In the genomic region with DNA sequence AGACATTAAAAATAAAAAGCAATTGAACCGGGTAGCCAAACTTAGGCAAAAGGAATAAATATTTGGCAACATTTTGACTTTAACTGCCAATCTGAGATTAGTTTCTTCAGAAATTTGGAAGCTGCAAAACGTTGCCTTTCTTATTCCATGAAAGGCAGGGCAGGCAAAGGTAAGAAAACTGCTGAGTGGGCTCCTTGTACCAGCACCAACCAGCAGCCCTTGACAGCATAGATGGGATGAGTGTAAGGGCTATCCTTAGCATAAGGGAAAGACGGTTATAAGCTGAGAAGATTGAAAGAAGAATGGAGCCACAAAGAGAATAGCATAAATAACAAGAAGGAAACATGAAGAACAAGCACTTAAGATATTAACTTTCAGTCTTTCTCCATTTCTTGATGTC, we compare ENCODE assay signal across 18 cellular contexts. TPM values are rescaled to one million over a fixed set of nuclear protein-coding genes. Genes with fewer than 3 reads are reported as not detected.
A peak's percentile ranks its signal among the peaks of the same experiment; 100 is the strongest.
DNase-seq lines count a peak whose midpoint lies in the region; ATAC-seq, FAIRE-seq and TF ChIP-seq lines count a peak whose summit lies in the region.
"Had no signal": no experiment of that assay in that cellular context is flagged by ENCODE, and none has a peak within 500 bp of the region (broad histone marks: within the 10 kb centered on the region; RNA-seq: fewer than 3 reads in every experiment).

No MANE protein-coding gene starts in this region.

- in situ Hi-C loops in HepG2 (cut with HindIII; ENCODE audit: extremely low pct_ligation_motif_present, low pct_unique_long_range_greater_than_20kb) (no loop called here), GM12878 (cut with MboI) (no loop called here), brain microvascular endothelial cell (cut with HindIII; ENCODE audit: low pct_ligation_motif_present, low sequenced_read_pairs) (no loop called here)

- WGBS in HepG2 (ENCODE audit: low lambda C conversion rate) = 84% methylated on average over 3 of the region's 3 CpGs
- WGBS in right lobe of liver (ENCODE audit: insufficient coverage, low coverage, low lambda C conversion rate, missing lambda C conversion rate) = 66% methylated on average over 3 of the region's 3 CpGs
- WGBS in GM12878 (ENCODE audit: insufficient coverage, insufficient replicate concordance, low lambda C conversion rate, missing lambda C conversion rate) = 60% methylated on average over 3 of the region's 3 CpGs

- H4K20me1 ChIP-seq in HepG2 (ENCODE audit: insufficient read depth, low read length) (no peaks in the 10 kb centered on the region), GM12878 (ENCODE audit: control insufficient read depth, insufficient read depth) (no peaks in the 10 kb centered on the region)

- BruUV-seq in HepG2 (replicated peaks; lab: Mats Ljungman, UMichigan) = no TSS peak
- TSS peak; percentile 25 for BruUV-seq in GM12878 (replicated peaks; lab: Mats Ljungman, UMichigan)

- no peak overlapping the region for H3K27ac ChIP-seq in HepG2 (ENCODE audit: extremely low read length, insufficient read depth, low read length)
- H3K27ac ChIP-seq in right lobe of liver = no peak overlapping the region
- H3K27ac ChIP-seq in GM12878 (ENCODE audit: control insufficient read depth, insufficient read depth) = no peak overlapping the region
- H3K27ac ChIP-seq in brain microvascular endothelial cell = no peak overlapping the region
- H3K27ac ChIP-seq: body of pancreas had no signal

- H3K27me3 ChIP-seq in HepG2 (ENCODE audit: control insufficient read depth in 1 of 2, insufficient read depth in 2 of 2, low read length in 2 of 2) (no peaks in the 10 kb centered on the region), right lobe of liver (no peaks in the 10 kb centered on the region), GM12878 (replicated peaks in 1 of 2; ENCODE audit: control insufficient read depth in 2 of 2, insufficient read depth in 2 of 2, low read length in 1 of 2) (no peaks in the 10 kb centered on the region), brain microvascular endothelial cell (replicated peaks) (no peaks in the 10 kb centered on the region)
- H3K27me3 ChIP-seq: body of pancreas had no signal

- H3K36me3 ChIP-seq in HepG2 (replicated peaks in 1 of 2; ENCODE audit: control insufficient read depth in 1 of 2, insufficient read depth in 2 of 2, low read length in 2 of 2) = peaks cover 18 to 76% of the 10 kb centered on the region in 2 experiments
- peaks cover 0 to 71% (median 27%) of the 10 kb centered on the region in 4 donors for H3K36me3 ChIP-seq in right lobe of liver
- H3K36me3 ChIP-seq in GM12878 (ENCODE audit: control insufficient read depth in 2 of 2, insufficient read depth in 2 of 2, low read length in 1 of 2) = peaks cover 9 to 43% of the 10 kb centered on the region in 2 experiments
- H3K36me3 ChIP-seq in brain microvascular endothelial cell (replicated peaks) = peaks cover 82% of the 10 kb centered on the region

- TF ChIP-seq RAD21 in HepG2 (CRISPR knock-in tag; IDR thresholded peaks at IDR 0.05) (no peak), GM12878 (IDR thresholded peaks at IDR 0.05; ENCODE audit: insufficient read depth, low read depth, low read length) (no peak)

- no peaks in the 10 kb centered on the region for H3K27me3 Mint-ChIP-seq in nephron progenitor cell (ENCODE audit: low read depth, poor library complexity)

- peaks cover 64% of the 10 kb centered on the region for H3K36me3 Mint-ChIP-seq in nephron progenitor cell (ENCODE audit: low read depth)

- H3K9me3 ChIP-seq in HepG2 (ENCODE audit: low read length) (no peaks in the 10 kb centered on the region), right lobe of liver (no peaks in the 10 kb centered on the region), GM12878 (replicated peaks; ENCODE audit: control insufficient read depth, insufficient read depth, low read length) (no peaks in the 10 kb centered on the region)
- H3K9me3 ChIP-seq: body of pancreas, SK-N-SH had no signal

- ATAC-seq in HepG2 = no peak
- ATAC-seq in right lobe of liver = no peak
- no peak for ATAC-seq in GM12878
- ATAC-seq: activated CD4-positive, CD25-positive, alpha-beta regulatory T cell treated with anti-CD3 and anti-CD28 coated beads, Interleukin-2, amount 50 U/mL, for 24 hours; body of pancreas; HCT116 had no signal

- no peaks in the 10 kb centered on the region for H3K9me3 Mint-ChIP-seq in nephron progenitor cell
- H3K9me3 Mint-ChIP-seq: activated T-helper 2 cell treated with anti-CD3 and anti-CD28 coated beads, Interferon-gamma antibody, Interleukin-2, Interleukin-4, amounts not matched to agents 10 μg/mL and 5 μg/mL and 100 μg/mL, durations not matched to agents 14 hours and 24 hours and 36 hours; CD14-positive monocyte had no signal

- no peak for FAIRE-seq in HepG2 (lab: Jason Lieb, UNC)
- no peak for FAIRE-seq in GM12878 (lab: Jason Lieb, UNC)

- intact Hi-C loops in HepG2 (cut with micrococcal nuclease; ENCODE audit: unreplicated experiment) (no loop called here), right lobe of liver (cut with DNase I) (loop anchor here in 1 of 2 donors (10.0 kb wide), 1 partner anchor 113 kb away; no protein-coding TSS in a partner anchor), GM12878 (cut with micrococcal nuclease; ENCODE audit: unreplicated experiment) (loop anchor here (10.0 kb wide), 1 partner anchor 973 kb away; a partner anchor contains a TSS)

- no peak overlapping the region for H3K4me2 ChIP-seq in HepG2 (ENCODE audit: low read depth, low read length)
- no peak overlapping the region for H3K4me2 ChIP-seq in GM12878 (ENCODE audit: control insufficient read depth, insufficient read depth)
- H3K4me2 ChIP-seq: SK-N-SH had no signal

- H3K79me2 ChIP-seq in HepG2 (ENCODE audit: insufficient read depth, low read length) (no peaks in the 10 kb centered on the region), GM12878 (ENCODE audit: control insufficient read depth, insufficient read depth, low read length) (no peaks in the 10 kb centered on the region)

- H3K9ac ChIP-seq in HepG2 (ENCODE audit: insufficient read depth, low read depth, low read length) (no peak overlapping the region), GM12878 (ENCODE audit: control insufficient read depth, insufficient read depth, low read length) (no peak overlapping the region)
- H3K9ac ChIP-seq: SK-N-SH had no signal

- H3K4me1 ChIP-seq in HepG2 (ENCODE audit: insufficient read depth, low read length) (no peaks in the 10 kb centered on the region), right lobe of liver (no peaks in the 10 kb centered on the region), GM12878 (ENCODE audit: control insufficient read depth, insufficient read depth, low read length) (peaks cover 10% of the 10 kb centered on the region)
- H3K4me1 ChIP-seq: body of pancreas had no signal

- no peak for TF ChIP-seq CTCF in HepG2 (CRISPR knock-in tag; IDR thresholded peaks at IDR 0.05)
- TF ChIP-seq CTCF in right lobe of liver (IDR thresholded peaks at IDR 0.05) = no peak
- TF ChIP-seq CTCF in GM12878 (IDR thresholded peaks at IDR 0.05 in 2 of 3, conservative IDR thresholded peaks at IDR 0.05 in 1 of 3; ENCODE audit: control insufficient read depth in 2 of 3, extremely low read depth in 1 of 3, insufficient read depth in 1 of 3, low read depth in 3 of 3, low read length in 3 of 3) = no peak
- no peak for TF ChIP-seq CTCF in nephron progenitor cell (IDR thresholded peaks at IDR 0.05)
- TF ChIP-seq CTCF in brain microvascular endothelial cell (IDR thresholded peaks at IDR 0.05; ENCODE audit: low read depth, low read length, missing control alignments) = no peak
- TF ChIP-seq CTCF in GM10266 (IDR thresholded peaks at IDR 0.05; ENCODE audit: control insufficient read depth, insufficient read depth, low read depth, missing control alignments) = no peak

- peaks cover 14% of the 10 kb centered on the region for H3K4me1 Mint-ChIP-seq in nephron progenitor cell
- H3K4me1 Mint-ChIP-seq: CD14-positive monocyte had no signal

- CTCF ChIA-PET in HepG2 (lab: Yijun Ruan, JAX; ENCODE audit: low intra/inter-chr PET ratio, low total read pairs) = no interaction called here
- CTCF ChIA-PET in GM12878 (lab: Yijun Ruan, JAX) = interaction anchor here (0.8 to 3.4 kb wide), 10 partner anchors 9 to 236 kb away, joined by 3 to 23 read pairs (median 4); no protein-coding TSS in a partner anchor

- H2AFZ ChIP-seq in HepG2 (ENCODE audit: low read length) (no peak overlapping the region), GM12878 (ENCODE audit: control insufficient read depth, low read depth, low read length) (no peak overlapping the region)

- no peak overlapping the region for H3K4me3 Mint-ChIP-seq in nephron progenitor cell
- H3K4me3 Mint-ChIP-seq: CD14-positive monocyte had no signal

- SMC1A ChIA-PET in GM12878 (lab: Charles Lee; ENCODE audit: uncharacterized antibody, unreplicated experiment) = interaction anchor here (1.3 to 3.8 kb wide), 5 partner anchors 12 to 235 kb away, joined by 3 to 23 read pairs (median 12); no protein-coding TSS in a partner anchor

- no peak for DNase-seq in HepG2 (ENCODE audit: low spot score)
- no peak for DNase-seq in right lobe of liver
- DNase-seq in GM12878 (ENCODE audit: low read depth, low spot score) = no peak
- DNase-seq in nephron progenitor cell = no peak
- no peak for DNase-seq in NCI-H82 treated with DMSO at 0.1 percent for 48 hours (lab: John Stamatoyannopoulos, UW; ENCODE audit: unreplicated experiment)
- DNase-seq in brain microvascular endothelial cell = no peak
- no peak for DNase-seq in GM10266 (ENCODE audit: extremely low spot score)
- DNase-seq: body of pancreas, cortex of kidney, Kasumi-1, kidney glomerular epithelial cell, NCI-H1930, NCI-H748 treated with DMSO at 0.1 percent for 48 hours, SK-N-SH had no signal

- H3K4me3 ChIP-seq in HepG2 (replicated peaks in 1 of 3; ENCODE audit: insufficient read depth in 1 of 3, low read depth in 2 of 3, low read length in 3 of 3) = no peak overlapping the region
- no peak overlapping the region for H3K4me3 ChIP-seq in right lobe of liver
- no peak overlapping the region for H3K4me3 ChIP-seq in GM12878
- no peak overlapping the region for H3K4me3 ChIP-seq in brain microvascular endothelial cell (ENCODE audit: low read depth, low read length)
- H3K4me3 ChIP-seq: body of pancreas had no signal

- POLR2A ChIA-PET in HepG2 (lab: Yijun Ruan, JAX) (no interaction called here), GM12878 (lab: Charles Lee) (interaction anchor here (0.5 to 1.2 kb wide), 2 partner anchors 22 to 630 kb away, joined by 3 read pairs; no protein-coding TSS in a partner anchor)

- TF ChIP-seq POLR2A in HepG2 (IDR thresholded peaks at IDR 0.05; ENCODE audit: insufficient read depth in 1 of 2, low read depth in 2 of 2, low read length in 2 of 2) (no peak), right lobe of liver (IDR thresholded peaks at IDR 0.05) (no peak), GM12878 (IDR thresholded peaks at IDR 0.05; ENCODE audit: low read depth, low read length) (no peak)

- H3K27ac Mint-ChIP-seq in nephron progenitor cell = peak overlapping the region; percentile 82

- RAD21 ChIA-PET in GM12878 (lab: Charles Lee; ENCODE audit: unreplicated experiment) = interaction anchor here (0.7 kb wide), 1 partner anchor 181 kb away, joined by 3 read pairs; no protein-coding TSS in a partner anchor

- TF ChIP-seq EP300 in HepG2 (IDR thresholded peaks at IDR 0.05; ENCODE audit: low read depth in 2 of 2, low read length in 2 of 2) = no peak
- TF ChIP-seq EP300 in HepG2 (CRISPR knock-in tag; IDR thresholded peaks at IDR 0.05; ENCODE audit: borderline replicate concordance) = no peak
- TF ChIP-seq EP300 in GM12878 (IDR thresholded peaks at IDR 0.05; ENCODE audit: borderline replicate concordance in 1 of 2, control insufficient read depth in 1 of 2, low read depth in 2 of 2, low read length in 2 of 2) = no peak

RNA-seq across cellular contexts. Expression of a gene that starts 28.6 kb away (rescaled TPM):
- 31.6 and 51.1 TPM in 2 replicates for total RNA-seq in HepG2 (2016; rRNA removed; fragmentation: Illumina TruSeq; extraction: Trizol)
- total RNA-seq in HepG2 (2016; cell fraction: cytosol; rRNA removed; fragmentation: Illumina TruSeq; extraction: Trizol; ENCODE audit: low read depth) = 3.0 and 3.7 TPM in 2 replicates
- 33.1 and 46.7 TPM in 2 replicates for total RNA-seq in HepG2 (2016; cell fraction: insoluble cytoplasmic fraction; rRNA removed; fragmentation: Illumina TruSeq; extraction: Trizol)
- total RNA-seq in HepG2 (2016; cell fraction: membrane; rRNA removed; fragmentation: Illumina TruSeq; extraction: Trizol) = 10.2 and 13.3 TPM in 2 replicates
- 23.1 and 30.8 TPM in 2 replicates for total RNA-seq in HepG2 (2016; cell fraction: nucleus; rRNA removed; fragmentation: Illumina TruSeq; extraction: Trizol)
- polyA plus RNA-seq in HepG2 (2011; rRNA removed) = 23.7 and 29.0 TPM in 2 replicates
- 12.2 and 18.6 TPM in 2 replicates for polyA plus RNA-seq in HepG2 (2011; cell fraction: cytosol; rRNA removed)
- polyA plus RNA-seq in HepG2 (2011; cell fraction: nucleus; rRNA removed) = 16.9 and 19.8 TPM in 2 replicates
- polyA plus RNA-seq in HepG2 (2012) = 23.2 and 28.6 TPM in 2 replicates
- 1.9 and 2.0 TPM in 2 replicates for polyA plus RNA-seq in HepG2 (2016; cell fraction: cytosol; fragmentation: Illumina TruSeq; extraction: Trizol; ENCODE audit: low read depth)
- polyA plus RNA-seq in HepG2 (2016; cell fraction: insoluble cytoplasmic fraction; fragmentation: Illumina TruSeq; extraction: Trizol; ENCODE audit: low read depth) = 42.8 and 44.8 TPM in 2 replicates
- polyA plus RNA-seq in HepG2 (2016; cell fraction: membrane; fragmentation: Illumina TruSeq; extraction: Trizol; ENCODE audit: low read depth) = 5.4 and 5.6 TPM in 2 replicates
- 31.0 and 32.0 TPM in 2 replicates for polyA plus RNA-seq in HepG2 (2016; cell fraction: nucleus; fragmentation: Illumina TruSeq; extraction: Trizol; ENCODE audit: insufficient read depth, low read depth)
- 19.8 and 58.2 TPM in 2 replicates for polyA minus RNA-seq in HepG2 (2011; rRNA and poly(A)+ RNA removed; ENCODE audit: low replicate concordance)
- 23.2 and 23.7 TPM in 2 replicates for polyA minus RNA-seq in HepG2 (2011; cell fraction: cytosol; rRNA and poly(A)+ RNA removed)
- polyA minus RNA-seq in HepG2 (2011; cell fraction: nucleus; rRNA and poly(A)+ RNA removed) = 43.5 and 43.8 TPM in 2 replicates
- 10 to 100 TPM; 16.2 to 22.4 (median 19.9) TPM for total RNA-seq in right lobe of liver
- total RNA-seq in GM12878 (2013; cell fraction: nucleolus; rRNA removed) = 54.6 and 57.6 TPM in 2 replicates
- 46.8 and 52.3 TPM in 2 replicates for total RNA-seq in GM12878 (2014; rRNA removed)
- 44.6 TPM in 2 replicates for total RNA-seq in GM12878 (2014; rRNA removed; fragmentation: Illumina TruSeq; extraction: Trizol)
- 46.7 and 48.6 TPM in 2 replicates for total RNA-seq in GM12878 (2021)
- polyA plus RNA-seq in GM12878 (2011; ENCODE audit: low read depth) = 23.9 TPM
- 83.4 and 108 TPM in 2 replicates for polyA plus RNA-seq in GM12878 (2011; rRNA removed)
- polyA plus RNA-seq in GM12878 (2011; cell fraction: cytosol; rRNA removed) = 35.1 and 42.3 TPM in 2 replicates
- polyA plus RNA-seq in GM12878 (2011; cell fraction: nucleus; rRNA removed) = 32.4 and 36.4 TPM in 2 replicates
- 25.1 and 33.0 TPM in 2 replicates for polyA plus RNA-seq in GM12878 (2012)
- polyA plus RNA-seq in GM12878 (2014; fragmentation: Illumina TruSeq; extraction: Trizol) = 70.9 and 96.8 TPM in 2 replicates
- polyA plus RNA-seq in GM12878 (2014; fragmentation: Nextera tagmentation; extraction: Ambion mirVana) = 10 to 100 TPM; 22.1 to 29.6 TPM
- 46.6 and 47.4 TPM in 2 replicates for polyA plus RNA-seq in GM12878 (2014; rRNA removed)
- 10 to 100 TPM; 72.4 to 72.9 TPM for polyA plus RNA-seq in GM12878 (2016; fragmentation: Nextera tagmentation; extraction: Ambion mirVana)
- 51.2 and 72.1 TPM in 2 replicates for polyA minus RNA-seq in GM12878 (2011; rRNA and poly(A)+ RNA removed)
- polyA minus RNA-seq in GM12878 (2011; cell fraction: cytosol; rRNA and poly(A)+ RNA removed) = 16.6 and 25.1 TPM in 2 replicates
- polyA minus RNA-seq in GM12878 (2011; cell fraction: nucleus; rRNA and poly(A)+ RNA removed) = 23.9 and 32.9 TPM in 2 replicates

RNA-seq across cellular contexts. Expression of a gene that starts 29.0 kb away (rescaled TPM):
- 79.1 and 129 TPM in 2 replicates for total RNA-seq in HepG2 (2016; rRNA removed; fragmentation: Illumina TruSeq; extraction: Trizol)
- total RNA-seq in HepG2 (2016; cell fraction: cytosol; rRNA removed; fragmentation: Illumina TruSeq; extraction: Trizol; ENCODE audit: low read depth) = 26.6 and 27.5 TPM in 2 replicates
- 75.9 and 131 TPM in 2 replicates for total RNA-seq in HepG2 (2016; cell fraction: insoluble cytoplasmic fraction; rRNA removed; fragmentation: Illumina TruSeq; extraction: Trizol)
- 36.9 and 37.6 TPM in 2 replicates for total RNA-seq in HepG2 (2016; cell fraction: membrane; rRNA removed; fragmentation: Illumina TruSeq; extraction: Trizol)
- total RNA-seq in HepG2 (2016; cell fraction: nucleus; rRNA removed; fragmentation: Illumina TruSeq; extraction: Trizol) = 68.1 and 76.5 TPM in 2 replicates
- polyA plus RNA-seq in HepG2 (2011; rRNA removed) = 35.0 and 48.6 TPM in 2 replicates
- polyA plus RNA-seq in HepG2 (2011; cell fraction: cytosol; rRNA removed) = 21.6 and 31.1 TPM in 2 replicates
- 9.1 and 9.6 TPM in 2 replicates for polyA plus RNA-seq in HepG2 (2011; cell fraction: nucleus; rRNA removed)
- polyA plus RNA-seq in HepG2 (2012) = 33.5 and 43.4 TPM in 2 replicates
- 32.5 and 34.3 TPM in 2 replicates for polyA plus RNA-seq in HepG2 (2016; cell fraction: cytosol; fragmentation: Illumina TruSeq; extraction: Trizol; ENCODE audit: low read depth)
- 174 and 182 TPM in 2 replicates for polyA plus RNA-seq in HepG2 (2016; cell fraction: insoluble cytoplasmic fraction; fragmentation: Illumina TruSeq; extraction: Trizol; ENCODE audit: low read depth)
- polyA plus RNA-seq in HepG2 (2016; cell fraction: membrane; fragmentation: Illumina TruSeq; extraction: Trizol; ENCODE audit: low read depth) = 35.0 and 37.9 TPM in 2 replicates
- 48.1 and 53.1 TPM in 2 replicates for polyA plus RNA-seq in HepG2 (2016; cell fraction: nucleus; fragmentation: Illumina TruSeq; extraction: Trizol; ENCODE audit: insufficient read depth, low read depth)
- 13.1 and 16.9 TPM in 2 replicates for polyA minus RNA-seq in HepG2 (2011; rRNA and poly(A)+ RNA removed; ENCODE audit: low replicate concordance)
- polyA minus RNA-seq in HepG2 (2011; cell fraction: cytosol; rRNA and poly(A)+ RNA removed) = 17.2 and 21.8 TPM in 2 replicates
- polyA minus RNA-seq in HepG2 (2011; cell fraction: nucleus; rRNA and poly(A)+ RNA removed) = 77.4 and 91.6 TPM in 2 replicates
- 10 to 100 TPM; 54.2 to 92.5 (median 63.5) TPM for total RNA-seq in right lobe of liver
- 99.1 and 113 TPM in 2 replicates for total RNA-seq in GM12878 (2013; cell fraction: nucleolus; rRNA removed)
- total RNA-seq in GM12878 (2014; rRNA removed) = 65.5 and 79.2 TPM in 2 replicates
- 77.2 and 77.5 TPM in 2 replicates for total RNA-seq in GM12878 (2014; rRNA removed; fragmentation: Illumina TruSeq; extraction: Trizol)
- total RNA-seq in GM12878 (2021) = 71.9 and 73.6 TPM in 2 replicates
- 28.6 TPM for polyA plus RNA-seq in GM12878 (2011; ENCODE audit: low read depth)
- 42.0 and 60.5 TPM in 2 replicates for polyA plus RNA-seq in GM12878 (2011; rRNA removed)
- 18.0 and 19.4 TPM in 2 replicates for polyA plus RNA-seq in GM12878 (2011; cell fraction: cytosol; rRNA removed)
- polyA plus RNA-seq in GM12878 (2011; cell fraction: nucleus; rRNA removed) = 16.0 and 16.3 TPM in 2 replicates
- 31.2 and 42.7 TPM in 2 replicates for polyA plus RNA-seq in GM12878 (2012)
- polyA plus RNA-seq in GM12878 (2014; fragmentation: Illumina TruSeq; extraction: Trizol) = 85.8 and 106 TPM in 2 replicates
- polyA plus RNA-seq in GM12878 (2014; fragmentation: Nextera tagmentation; extraction: Ambion mirVana) = 100 to 1,000 TPM; 107 to 117 TPM
- polyA plus RNA-seq in GM12878 (2014; rRNA removed) = 50.3 and 67.4 TPM in 2 replicates
- polyA plus RNA-seq in GM12878 (2016; fragmentation: Nextera tagmentation; extraction: Ambion mirVana) = 100 to 1,000 TPM; 148 to 151 TPM
- 16.9 and 23.5 TPM in 2 replicates for polyA minus RNA-seq in GM12878 (2011; rRNA and poly(A)+ RNA removed)
- polyA minus RNA-seq in GM12878 (2011; cell fraction: cytosol; rRNA and poly(A)+ RNA removed) = 6.1 and 8.9 TPM in 2 replicates
- polyA minus RNA-seq in GM12878 (2011; cell fraction: nucleus; rRNA and poly(A)+ RNA removed) = 25.1 and 39.7 TPM in 2 replicates
